Comparison of ENCODE assay signal across 1 cellular context in genomic region chr6:26118999-26119398, GRCh38.
TF ChIP-seq lines count a peak whose summit lies in the region.

No MANE protein-coding gene starts in this region.

TF ChIP-seq in IMR-90, 13 proteins besides CTCF, POLR2A, EP300 and RAD21:
- no peak for TF ChIP-seq MAFK (IDR thresholded peaks at IDR 0.05; ENCODE audit: low read depth, low read length)
- TF ChIP-seq MXI1 (IDR thresholded peaks at IDR 0.05; ENCODE audit: borderline replicate concordance, low read depth, low read length), result no peak
- no peak for TF ChIP-seq NFE2L2 (IDR thresholded peaks at IDR 0.05; ENCODE audit: low read depth, low read length)
- no peak for TF ChIP-seq ELK1 (IDR thresholded peaks at IDR 0.05; ENCODE audit: borderline replicate concordance, low read depth, low read length)
- no peak for TF ChIP-seq USF2 (IDR thresholded peaks at IDR 0.05; ENCODE audit: low read depth, low read length)
- no peak for TF ChIP-seq RCOR1 (IDR thresholded peaks at IDR 0.05; ENCODE audit: insufficient replicate concordance, low read length)
- TF ChIP-seq SMC3 (IDR thresholded peaks at IDR 0.05; ENCODE audit: low read depth, low read length), result no peak
- TF ChIP-seq BHLHE40 (IDR thresholded peaks at IDR 0.05; ENCODE audit: low read depth, low read length), result no peak
- no peak for TF ChIP-seq CEBPB (IDR thresholded peaks at IDR 0.05; ENCODE audit: low read depth, low read length)
- TF ChIP-seq RFX5 (IDR thresholded peaks at IDR 0.05; ENCODE audit: low read depth, low read length), result no peak
- TF ChIP-seq MAZ (IDR thresholded peaks at IDR 0.05; ENCODE audit: borderline replicate concordance, low read depth, low read length), result no peak
- TF ChIP-seq CHD1 (IDR thresholded peaks at IDR 0.05; ENCODE audit: low read depth, low read length), result no peak
- no peak for TF ChIP-seq FOS (IDR thresholded peaks at IDR 0.05; ENCODE audit: low read depth, low read length)
TF ChIP-seq in IMR-90: peak in this region for 0.
